13 cellular contexts compared by ENCODE assay signal in the genomic region with DNA sequence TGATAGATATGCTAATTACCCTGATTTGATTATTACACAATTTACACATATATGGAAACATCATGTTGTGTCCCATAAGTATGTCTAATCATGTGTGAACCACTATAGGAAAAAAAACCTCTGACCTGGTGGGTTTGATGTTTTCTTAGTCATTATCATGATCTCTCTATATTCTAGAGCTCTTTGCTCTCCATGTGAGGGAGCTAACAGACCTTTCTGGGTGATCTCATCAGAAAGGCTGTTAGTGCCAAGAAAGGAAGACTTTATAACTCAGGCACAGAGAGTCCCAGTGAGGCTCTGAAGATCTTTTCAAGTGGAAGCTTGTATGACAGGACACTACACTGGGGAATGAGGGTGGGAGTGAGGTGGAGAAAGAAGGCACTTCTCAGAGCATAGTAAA.
DNase-seq lines count a peak whose midpoint lies in the region; ATAC-seq, FAIRE-seq and TF ChIP-seq lines count a peak whose summit lies in the region.
"Had no signal": no experiment of that assay in that cellular context is flagged by ENCODE, and none has a peak within 500 bp of the region (broad histone marks: within the 10 kb centered on the region; RNA-seq: fewer than 3 reads in every experiment).

No MANE protein-coding gene starts in this region.

- H3K56ac ChIP-seq in H1 (replicated peaks; ENCODE audit: insufficient read length, low read depth, low read length) = no peak overlapping the region

- H4K20me1 ChIP-seq in H1 (replicated peaks in 1 of 2; ENCODE audit: control insufficient read depth in 1 of 2, insufficient read depth in 2 of 2, low read length in 2 of 2) = no peaks in the 10 kb centered on the region

- no peaks in the 10 kb centered on the region for H3K27me3 ChIP-seq in H1 (replicated peaks in 1 of 4; ENCODE audit: control insufficient read depth in 3 of 4, extremely low read depth in 1 of 4, insufficient read depth in 3 of 4, low read length in 3 of 4)

- FAIRE-seq in H1 (lab: Jason Lieb, UNC) = no peak

- H3K27ac Mint-ChIP-seq in nephron (peak overlapping the region; percentile 14 to 68 (median 38)), type B pancreatic cell (no peak overlapping the region)
- H3K27ac Mint-ChIP-seq in activated CD8-positive, alpha-beta memory T cell treated with anti-CD3 and anti-CD28 coated beads, Interleukin-2, amount 10 ng/mL, durations not matched to agents 7 days and 5 days = no peak overlapping the region
- no peak overlapping the region for H3K27ac Mint-ChIP-seq in activated CD4-positive, alpha-beta memory T cell treated with anti-CD3 and anti-CD28 coated beads, Interleukin-2, amount 10 ng/mL, durations not matched to agents 7 days and 5 days
- H3K27ac Mint-ChIP-seq: activated T-cell treated with anti-CD3 and anti-CD28 coated beads, Interleukin-2, amount 50 U/mL, for 24 hours; brain had no signal

- H3K18ac ChIP-seq in H1 (ENCODE audit: extremely low read depth, low read length) = no peak overlapping the region

- H3K27me3 Mint-ChIP-seq in nephron (ENCODE audit: low read depth) = no peaks in the 10 kb centered on the region
- no peaks in the 10 kb centered on the region for H3K27me3 Mint-ChIP-seq in type B pancreatic cell
- no peaks in the 10 kb centered on the region for H3K27me3 Mint-ChIP-seq in activated CD8-positive, alpha-beta memory T cell treated with anti-CD3 and anti-CD28 coated beads, Interleukin-2, amount 10 ng/mL, durations not matched to agents 7 days and 5 days
- H3K27me3 Mint-ChIP-seq in activated CD4-positive, alpha-beta memory T cell treated with anti-CD3 and anti-CD28 coated beads, Interleukin-2, amount 10 ng/mL, durations not matched to agents 7 days and 5 days = no peaks in the 10 kb centered on the region
- H3K27me3 Mint-ChIP-seq: brain had no signal

- ATAC-seq in activated CD8-positive, alpha-beta memory T cell treated with anti-CD3 and anti-CD28 coated beads, Interleukin-2, amount 10 ng/mL, durations not matched to agents 7 days and 5 days = no peak

- DNase-seq in COLO829 (ENCODE audit: low spot score) (peak; percentile 13), NCI-H226 (peak; percentile 58), H1 (ENCODE audit: low read depth in 1 of 2, low spot score in 2 of 2) (no peak), type B pancreatic cell (ENCODE audit: extremely low spot score, unreplicated experiment) (no peak)
- no peak for DNase-seq in activated CD8-positive, alpha-beta memory T cell treated with anti-CD3 and anti-CD28 coated beads, Interleukin-2, amount 10 ng/mL, durations not matched to agents 7 days and 5 days
- DNase-seq in activated CD4-positive, alpha-beta memory T cell treated with anti-CD3 and anti-CD28 coated beads, Interleukin-2, amount 10 ng/mL, durations not matched to agents 7 days and 5 days = no peak
- DNase-seq in activated CD4-positive, CD25-positive, alpha-beta regulatory T cell (lab: John Stamatoyannopoulos, UW) = no peak
- DNase-seq: activated T-cell treated with anti-CD3 and anti-CD28 coated beads, Interleukin-2, amount 50 U/mL, for 24 hours; NCI-H1105; NK-92 treated with Interleukin-12 subunit alpha and Interleukin-12 subunit beta, amount 100 ng/mL, for 24 hours had no signal

- CTCF ChIA-PET in H1 (lab: Charles Lee; ENCODE audit: partially characterized antibody) = interaction anchor here (0.9 kb wide), 1 partner anchor 27 kb away, joined by 3 read pairs; no protein-coding TSS in a partner anchor
- CTCF ChIA-PET in activated CD8-positive, alpha-beta memory T cell treated with anti-CD3 and anti-CD28 coated beads, Interleukin-2, amount 10 ng/mL, durations not matched to agents 7 days and 5 days (lab: Charles Lee) = no interaction called here
- CTCF ChIA-PET in activated CD4-positive, alpha-beta memory T cell treated with anti-CD3 and anti-CD28 coated beads, Interleukin-2, amount 10 ng/mL, durations not matched to agents 7 days and 5 days (lab: Charles Lee) = no interaction called here

- no peak overlapping the region for H2AK5ac ChIP-seq in H1 (ENCODE audit: low read depth, low read length)

- no peak overlapping the region for H3K14ac ChIP-seq in H1 (ENCODE audit: insufficient read length)

- H3K9ac ChIP-seq in H1 (replicated peaks in 1 of 4; ENCODE audit: extremely low read depth in 1 of 4, low read depth in 3 of 4, low read length in 3 of 4) = no peak overlapping the region

- POLR2A ChIA-PET in H1 (lab: Charles Lee; ENCODE audit: partially characterized antibody) = no interaction called here
- POLR2A ChIA-PET in activated CD4-positive, alpha-beta memory T cell treated with anti-CD3 and anti-CD28 coated beads, Interleukin-2, amount 10 ng/mL, durations not matched to agents 7 days and 5 days (lab: Charles Lee) = no interaction called here

- no peaks in the 10 kb centered on the region for H3K9me3 ChIP-seq in H1 (ENCODE audit: insufficient read depth in 2 of 2, low read depth in 1 of 2, low read length in 1 of 2)

- H3K4me1 Mint-ChIP-seq in nephron = peaks cover 4% of the 10 kb centered on the region
- no peaks in the 10 kb centered on the region for H3K4me1 Mint-ChIP-seq in type B pancreatic cell (ENCODE audit: unreplicated experiment)
- no peaks in the 10 kb centered on the region for H3K4me1 Mint-ChIP-seq in activated CD8-positive, alpha-beta memory T cell treated with anti-CD3 and anti-CD28 coated beads, Interleukin-2, amount 10 ng/mL, durations not matched to agents 7 days and 5 days
- no peaks in the 10 kb centered on the region for H3K4me1 Mint-ChIP-seq in activated CD4-positive, alpha-beta memory T cell treated with anti-CD3 and anti-CD28 coated beads, Interleukin-2, amount 10 ng/mL, durations not matched to agents 7 days and 5 days
- H3K4me1 Mint-ChIP-seq: brain had no signal

- no peak overlapping the region for H2BK15ac ChIP-seq in H1 (ENCODE audit: low read length)

- no peak overlapping the region for H2BK120ac ChIP-seq in H1 (replicated peaks; ENCODE audit: low read depth, low read length)

- no peak overlapping the region for H4K91ac ChIP-seq in H1 (replicated peaks; ENCODE audit: insufficient read length, low read length)

- no peaks in the 10 kb centered on the region for H3K23me2 ChIP-seq in H1 (ENCODE audit: low read depth, low read length)

- H3K4me1 ChIP-seq in H1 (replicated peaks in 1 of 4; ENCODE audit: control insufficient read depth in 3 of 4, insufficient read depth in 4 of 4, low read length in 3 of 4) = no peaks in the 10 kb centered on the region

- H3K79me1 ChIP-seq in H1 (ENCODE audit: low read depth, low read length) = no peaks in the 10 kb centered on the region

- H3K79me2 ChIP-seq in H1 (ENCODE audit: control insufficient read depth in 1 of 2, insufficient read depth in 2 of 2, low read length in 2 of 2) = no peaks in the 10 kb centered on the region

- H3K36me3 ChIP-seq in H1 (ENCODE audit: control insufficient read depth in 2 of 4, insufficient read depth in 4 of 4, low read length in 3 of 4) = no peaks in the 10 kb centered on the region

- H3K36me3 Mint-ChIP-seq in nephron (ENCODE audit: low read depth) = no peaks in the 10 kb centered on the region
- H3K36me3 Mint-ChIP-seq in type B pancreatic cell = no peaks in the 10 kb centered on the region
- no peaks in the 10 kb centered on the region for H3K36me3 Mint-ChIP-seq in activated CD8-positive, alpha-beta memory T cell treated with anti-CD3 and anti-CD28 coated beads, Interleukin-2, amount 10 ng/mL, durations not matched to agents 7 days and 5 days
- H3K36me3 Mint-ChIP-seq in activated CD4-positive, alpha-beta memory T cell treated with anti-CD3 and anti-CD28 coated beads, Interleukin-2, amount 10 ng/mL, durations not matched to agents 7 days and 5 days (ENCODE audit: low read depth) = no peaks in the 10 kb centered on the region
- H3K36me3 Mint-ChIP-seq: brain had no signal

- no peak overlapping the region for H2BK12ac ChIP-seq in H1 (ENCODE audit: low read depth, low read length)

- H3K23ac ChIP-seq in H1 (ENCODE audit: insufficient read length) = no peak overlapping the region

- H3K4me3 Mint-ChIP-seq in nephron = no peak overlapping the region
- no peak overlapping the region for H3K4me3 Mint-ChIP-seq in type B pancreatic cell
- no peak overlapping the region for H3K4me3 Mint-ChIP-seq in activated CD8-positive, alpha-beta memory T cell treated with anti-CD3 and anti-CD28 coated beads, Interleukin-2, amount 10 ng/mL, durations not matched to agents 7 days and 5 days
- H3K4me3 Mint-ChIP-seq in activated CD4-positive, alpha-beta memory T cell treated with anti-CD3 and anti-CD28 coated beads, Interleukin-2, amount 10 ng/mL, durations not matched to agents 7 days and 5 days = no peak overlapping the region
- H3K4me3 Mint-ChIP-seq: activated T-cell treated with anti-CD3 and anti-CD28 coated beads, Interleukin-2, amount 50 U/mL, for 24 hours; brain had no signal

- no peak overlapping the region for H3K4ac ChIP-seq in H1 (replicated peaks; ENCODE audit: insufficient read length, low read depth, low read length)

- H2BK5ac ChIP-seq in H1 (ENCODE audit: low read depth, low read length) = no peak overlapping the region

- no peak overlapping the region for H3K4me2 ChIP-seq in H1 (ENCODE audit: insufficient read depth in 1 of 2, low read depth in 2 of 2, low read length in 2 of 2)

- TF ChIP-seq EP300 in H1 (IDR thresholded peaks at IDR 0.05; ENCODE audit: borderline replicate concordance in 1 of 2, low read depth in 2 of 2, low read length in 2 of 2) = no peak

- H2BK20ac ChIP-seq in H1 (ENCODE audit: low read length) = no peak overlapping the region

- H3K4me3 ChIP-seq in H1 (ENCODE audit: extremely low read depth in 1 of 4, insufficient read depth in 2 of 4, low read depth in 3 of 4, low read length in 4 of 4) = no peak overlapping the region
- H3K4me3 ChIP-seq: lung had no signal

- no peak overlapping the region for H4K8ac ChIP-seq in H1 (ENCODE audit: extremely low read depth, insufficient read depth, low read length)

- no peak overlapping the region for H2AFZ ChIP-seq in H1 (ENCODE audit: low read length)

- no peak overlapping the region for H3K27ac ChIP-seq in H1 (ENCODE audit: low read depth, low read length)

- peak; percentile 11 to 33; a peak in 2 of 4 replicates for TF ChIP-seq RAD21 in H1 (IDR thresholded peaks at IDR 0.05 in 1 of 2, conservative IDR thresholded peaks at IDR 0.05 in 1 of 2; ENCODE audit: low read depth in 2 of 2, low read length in 2 of 2)

- no peaks in the 10 kb centered on the region for H3K9me3 Mint-ChIP-seq in nephron
- no peaks in the 10 kb centered on the region for H3K9me3 Mint-ChIP-seq in type B pancreatic cell
- H3K9me3 Mint-ChIP-seq in activated CD8-positive, alpha-beta memory T cell treated with anti-CD3 and anti-CD28 coated beads, Interleukin-2, amount 10 ng/mL, durations not matched to agents 7 days and 5 days (ENCODE audit: low read depth) = peaks cover 4% of the 10 kb centered on the region
- peaks cover 5% of the 10 kb centered on the region for H3K9me3 Mint-ChIP-seq in activated CD4-positive, alpha-beta memory T cell treated with anti-CD3 and anti-CD28 coated beads, Interleukin-2, amount 10 ng/mL, durations not matched to agents 7 days and 5 days
- H3K9me3 Mint-ChIP-seq: activated T-cell treated with anti-CD3 and anti-CD28 coated beads, Interleukin-2, amount 50 U/mL, for 24 hours had no signal

- no peak for TF ChIP-seq POLR2A in H1 (IDR thresholded peaks at IDR 0.05; ENCODE audit: control extremely low read depth in 1 of 2, low read depth in 2 of 2, low read length in 2 of 2)

- TF ChIP-seq CTCF in H1 (IDR thresholded peaks at IDR 0.05; ENCODE audit: control extremely low read depth in 1 of 3, insufficient read depth in 1 of 3, low read depth in 1 of 3, low read length in 3 of 3) (no peak), nephron (IDR thresholded peaks at IDR 0.05; ENCODE audit: unreplicated experiment in 3 of 3) (no peak), type B pancreatic cell (conservative IDR thresholded peaks at IDR 0.05) (no peak)

- no peak overlapping the region for H4K5ac ChIP-seq in H1 (ENCODE audit: insufficient read length, low read depth, low read length)

Comparison
In these comparisons a context has a peak if more than half of its experiments do, and no peak if none do; other contexts are left out.
1. DNase-seq: peak in COLO829 (single experiment) and NCI-H226 (single experiment); none in H1 (0 of 2), type B pancreatic cell (single experiment), activated CD8-positive, alpha-beta memory T cell treated with anti-CD3 and anti-CD28 coated beads, Interleukin-2, amount 10 ng/mL, durations not matched to agents 7 days and 5 days (single experiment), activated CD4-positive, alpha-beta memory T cell treated with anti-CD3 and anti-CD28 coated beads, Interleukin-2, amount 10 ng/mL, durations not matched to agents 7 days and 5 days (single experiment) and activated CD4-positive, CD25-positive, alpha-beta regulatory T cell (0 of 4).
2. H3K27ac Mint-ChIP-seq: peak in nephron (3 of 3); none in type B pancreatic cell (single experiment), activated CD8-positive, alpha-beta memory T cell treated with anti-CD3 and anti-CD28 coated beads, Interleukin-2, amount 10 ng/mL, durations not matched to agents 7 days and 5 days (single experiment) and activated CD4-positive, alpha-beta memory T cell treated with anti-CD3 and anti-CD28 coated beads, Interleukin-2, amount 10 ng/mL, durations not matched to agents 7 days and 5 days (single experiment).